Comparison of ENCODE assay signal across 14 cellular contexts in genomic region chr2:3665886-3666612, GRCh38. TPM values are rescaled to one million over a fixed set of nuclear protein-coding genes. Genes with fewer than 3 reads are reported as not detected.
"Had no signal": no experiment of that assay in that cellular context is flagged by ENCODE, and none has a peak within 500 bp of the region (broad histone marks: within the 10 kb centered on the region; RNA-seq: fewer than 3 reads in every experiment).

No MANE protein-coding gene starts in this region.

- H3K4me1 Mint-ChIP-seq: naive thymus-derived CD4-positive, alpha-beta T cell; stimulated activated naive CD8-positive, alpha-beta T cell treated with anti-CD3 and anti-CD28 coated beads, Interleukin-15, amount 100 ng/mL, for 72 hours had no signal

- H3K27ac Mint-ChIP-seq: activated naive CD4-positive, alpha-beta T cell treated with anti-CD3 and anti-CD28 coated beads for 36 hours; stimulated activated naive CD8-positive, alpha-beta T cell treated with anti-CD3 and anti-CD28 coated beads, Interleukin-15, amount 100 ng/mL, for 72 hours; T-cell had no signal

- H3K9me3 Mint-ChIP-seq: activated naive CD4-positive, alpha-beta T cell treated with anti-CD3 and anti-CD28 coated beads for 36 hours; stimulated activated naive CD8-positive, alpha-beta T cell treated with anti-CD3 and anti-CD28 coated beads, Interleukin-15, amount 100 ng/mL, for 72 hours; T-cell had no signal

- H3K27ac ChIP-seq: left ventricle myocardium inferior, WERI-Rb-1 had no signal

- H3K4me3 Mint-ChIP-seq: activated naive CD4-positive, alpha-beta T cell treated with anti-CD3 and anti-CD28 coated beads for 36 hours; naive thymus-derived CD4-positive, alpha-beta T cell; stimulated activated naive CD8-positive, alpha-beta T cell treated with anti-CD3 and anti-CD28 coated beads, Interleukin-15, amount 100 ng/mL, for 72 hours; T-cell had no signal

- H3K9me3 ChIP-seq: left ventricle myocardium inferior, mucosa of descending colon had no signal

- H3K36me3 ChIP-seq: left ventricle myocardium inferior, WERI-Rb-1 had no signal

- ATAC-seq: mucosa of descending colon; naive thymus-derived CD4-positive, alpha-beta T cell; stimulated activated naive CD8-positive, alpha-beta T cell treated with anti-CD3 and anti-CD28 coated beads, Interleukin-15, amount 100 ng/mL, for 72 hours; T-cell had no signal

- DNase-seq: activated CD4-positive, alpha-beta T cell treated with anti-CD3 and anti-CD28 coated beads, Interleukin-2, amount 50 U/mL, for 48 hours; activated CD8-positive, alpha-beta memory T cell treated with anti-CD3 and anti-CD28 coated beads, Interleukin-2, amount 50 U/mL, for 4 hours; activated naive CD4-positive, alpha-beta T cell treated with anti-CD3 and anti-CD28 coated beads for 36 hours; kidney; left ventricle myocardium inferior; mucosa of descending colon; stimulated activated naive CD8-positive, alpha-beta T cell treated with anti-CD3 and anti-CD28 coated beads, Interleukin-15, amount 100 ng/mL, for 72 hours; T-cell had no signal

- H3K36me3 Mint-ChIP-seq: naive thymus-derived CD4-positive, alpha-beta T cell; T-cell had no signal

- FAIRE-seq: astrocyte, kidney had no signal

- H3K4me3 ChIP-seq: left ventricle myocardium inferior, mucosa of descending colon had no signal

RNA-seq across cellular contexts. Expression of gene ALLC, which starts 8.0 kb away (rescaled TPM):
- total RNA-seq: activated naive CD4-positive, alpha-beta T cell treated with anti-CD3 and anti-CD28 coated beads for 36 hours; astrocyte; chondrocyte; dermis microvascular lymphatic vessel endothelial cell; kidney; left ventricle myocardium inferior; mucosa of descending colon; naive thymus-derived CD4-positive, alpha-beta T cell; T-cell; temporal lobe had no signal
- polyA plus RNA-seq: naive thymus-derived CD4-positive, alpha-beta T cell had no signal

RNA-seq across cellular contexts. Expression of gene DCDC2C, which starts 37.3 kb away (rescaled TPM):
- total RNA-seq: activated naive CD4-positive, alpha-beta T cell treated with anti-CD3 and anti-CD28 coated beads for 36 hours; astrocyte; chondrocyte; kidney; left ventricle myocardium inferior; naive thymus-derived CD4-positive, alpha-beta T cell; T-cell had no signal
- polyA plus RNA-seq: naive thymus-derived CD4-positive, alpha-beta T cell had no signal
